In genomic region chr10:80453715-80454525, GRCh38 we compare ENCODE assay signal across 1 cellular context.
TF ChIP-seq lines count a peak whose summit lies in the region.

TSPAN14 (plus strand) TSS chr10:80454310; CDS start chr10:80489234, 34,924 bp downstream.

TF ChIP-seq in K562, 482 proteins besides CTCF, POLR2A, EP300 and RAD21 (continued from another document and continues in another):
- TF ChIP-seq HBP1 (CRISPR knock-in tag; IDR thresholded peaks at IDR 0.05) = no peak
- no peak for TF ChIP-seq HOXB6 (CRISPR knock-in tag; IDR thresholded peaks at IDR 0.05; ENCODE audit: borderline replicate concordance)
- no peak for TF ChIP-seq ZNF143 (CRISPR knock-in tag; IDR thresholded peaks at IDR 0.05)
- peak; percentile 50; the same call in 1 of the 2 replicates for TF ChIP-seq ZBTB9 (CRISPR knock-in tag; IDR thresholded peaks at IDR 0.05)
- TF ChIP-seq SREBF1 (IDR thresholded peaks at IDR 0.05; ENCODE audit: borderline replicate concordance, low read depth, low read length) = 0 out of 2 replicates have a peak, but pooled peaks have one; percentile 23
- TF ChIP-seq BRCA1 (IDR thresholded peaks at IDR 0.05) = no peak
- no peak for TF ChIP-seq BRCA1 (CRISPR knock-in tag; IDR thresholded peaks at IDR 0.05)
- no peak for TF ChIP-seq ZNF79 (CRISPR knock-in tag; IDR thresholded peaks at IDR 0.05; ENCODE audit: low read depth)
- TF ChIP-seq ZNF146 (CRISPR knock-in tag; IDR thresholded peaks at IDR 0.05; ENCODE audit: unreplicated experiment) = no peak
- no peak for TF ChIP-seq SMARCB1 (IDR thresholded peaks at IDR 0.05; ENCODE audit: insufficient read length, low read depth)
- no peak for TF ChIP-seq ZBTB1 (CRISPR knock-in tag; IDR thresholded peaks at IDR 0.05; ENCODE audit: borderline replicate concordance, low read depth)
- no peak for TF ChIP-seq ZBED1 (IDR thresholded peaks at IDR 0.05)
- TF ChIP-seq BHLHE40 (IDR thresholded peaks at IDR 0.05; ENCODE audit: low read length) = peak; percentile 47; the same call in 1 of the 2 replicates
- no peak for TF ChIP-seq ESRRB (CRISPR knock-in tag; IDR thresholded peaks at IDR 0.05; ENCODE audit: borderline replicate concordance)
- peak; percentile 95 for TF ChIP-seq KDM2B (CRISPR knock-in tag; IDR thresholded peaks at IDR 0.05)
- TF ChIP-seq ZNF785 (CRISPR knock-in tag; IDR thresholded peaks at IDR 0.05) = no peak
- no peak for TF ChIP-seq SIRT6 (IDR thresholded peaks at IDR 0.05; ENCODE audit: low read depth, low read length)
- TF ChIP-seq E2F4 (CRISPR knock-in tag; IDR thresholded peaks at IDR 0.05; ENCODE audit: low read depth) = no peak
- peak; percentile 76; the same call in 1 of the 2 replicates for TF ChIP-seq THAP12 (CRISPR knock-in tag; IDR thresholded peaks at IDR 0.05)
- no peak for TF ChIP-seq TSHZ1 (CRISPR knock-in tag; IDR thresholded peaks at IDR 0.05)
- TF ChIP-seq FOXK2 (conservative IDR thresholded peaks at IDR 0.05 in 1 of 2, IDR thresholded peaks at IDR 0.05 in 1 of 2; ENCODE audit: low read depth in 2 of 2) = no peak
- TF ChIP-seq ZNF551 (CRISPR knock-in tag; IDR thresholded peaks at IDR 0.05) = no peak
- no peak; the same call in 1 of the 2 replicates for TF ChIP-seq ESRRA (IDR thresholded peaks at IDR 0.05; ENCODE audit: borderline replicate concordance, low read depth)
- TF ChIP-seq TBP (optimal IDR thresholded peaks at IDR 0.05; ENCODE audit: low read depth, low read length) = no peak
- TF ChIP-seq ZNF57 (CRISPR knock-in tag; IDR thresholded peaks at IDR 0.05) = no peak
- no peak for TF ChIP-seq DACH1 (IDR thresholded peaks at IDR 0.05; ENCODE audit: partially characterized antibody)
- no peak; the same call in 1 of the 2 replicates for TF ChIP-seq CREB1 (IDR thresholded peaks at IDR 0.05)
- no peak; the same call in 1 of the 2 replicates for TF ChIP-seq CREB1 (CRISPR knock-in tag; IDR thresholded peaks at IDR 0.05)
- no peak for TF ChIP-seq ZC3H8 (IDR thresholded peaks at IDR 0.05)
- no peak for TF ChIP-seq MTF1 (CRISPR knock-in tag; IDR thresholded peaks at IDR 0.05; ENCODE audit: borderline replicate concordance)
- 0 out of 4 replicates have a peak, but pooled peaks of 1 of the 2 experiments have one; percentile 38 for TF ChIP-seq KDM1A (IDR thresholded peaks at IDR 0.05)
- TF ChIP-seq NFE2L1 (tag; IDR thresholded peaks at IDR 0.05; ENCODE audit: borderline replicate concordance, low read depth) = no peak
- TF ChIP-seq ZNF696 (CRISPR knock-in tag; conservative IDR thresholded peaks at IDR 0.05) = no peak
- no peak for TF ChIP-seq BMI1 (IDR thresholded peaks at IDR 0.05; ENCODE audit: low read length)
- TF ChIP-seq CREM (IDR thresholded peaks at IDR 0.05; ENCODE audit: low read depth) = no peak
- no peak for TF ChIP-seq IRF2 (CRISPR knock-in tag; IDR thresholded peaks at IDR 0.05)
- no peak for TF ChIP-seq MAFF (IDR thresholded peaks at IDR 0.05; ENCODE audit: low read length)
- no peak for TF ChIP-seq SETDB1 (IDR thresholded peaks at IDR 0.05; ENCODE audit: low read length)
- TF ChIP-seq ZBTB7A (IDR thresholded peaks at IDR 0.05; ENCODE audit: borderline replicate concordance, control insufficient read depth, low read depth, low read length) = peak; percentile 77; the same call in 1 of the 2 replicates
- TF ChIP-seq E4F1 (CRISPR knock-in tag; IDR thresholded peaks at IDR 0.05; ENCODE audit: borderline replicate concordance) = no peak
- 0 out of 2 replicates have a peak, but pooled peaks have one; percentile 22 for TF ChIP-seq ZBTB2 (IDR thresholded peaks at IDR 0.05)
- no peak for TF ChIP-seq ZNF75A (CRISPR knock-in tag; IDR thresholded peaks at IDR 0.05)
- no peak for TF ChIP-seq SMAD1 (IDR thresholded peaks at IDR 0.05; ENCODE audit: low read depth, low read length, partially characterized antibody)
- no peak for TF ChIP-seq KDM4B (IDR thresholded peaks at IDR 0.05; ENCODE audit: borderline replicate concordance in 2 of 2, low read depth in 1 of 2)
- TF ChIP-seq SMC3 (conservative IDR thresholded peaks at IDR 0.05; ENCODE audit: insufficient read depth, low read depth, low read length) = no peak
- TF ChIP-seq ETV6 (IDR thresholded peaks at IDR 0.05; ENCODE audit: borderline replicate concordance in 1 of 2, low read depth in 2 of 2, low read length in 1 of 2) = no peak
- no peak for TF ChIP-seq ETV6 (CRISPR knock-in tag; IDR thresholded peaks at IDR 0.05; ENCODE audit: borderline replicate concordance)
- peak; percentile 70 for TF ChIP-seq ZNF592 (IDR thresholded peaks at IDR 0.05)
- no peak for TF ChIP-seq ZNF282 (CRISPR knock-in tag; IDR thresholded peaks at IDR 0.05)
- no peak for TF ChIP-seq XRCC4 (IDR thresholded peaks at IDR 0.05; ENCODE audit: extremely low read depth, insufficient read depth, insufficient read length)
- TF ChIP-seq ZNF224 (CRISPR knock-in tag; IDR thresholded peaks at IDR 0.05) = no peak
- TF ChIP-seq ILK (tag; IDR thresholded peaks at IDR 0.05; ENCODE audit: borderline replicate concordance, low read depth) = no peak
- TF ChIP-seq ZNF586 (CRISPR knock-in tag; conservative IDR thresholded peaks at IDR 0.05) = no peak
